ENCODE assay signal across 10 cellular contexts in genomic region chr3:32877598-32877997, GRCh38. TPM values are rescaled to one million over a fixed set of nuclear protein-coding genes. Genes with fewer than 3 reads are reported as not detected.
"Had no signal": no experiment of that assay in that cellular context is flagged by ENCODE, and none has a peak within 500 bp of the region (broad histone marks: within the 10 kb centered on the region; RNA-seq: fewer than 3 reads in every experiment).

No MANE protein-coding gene starts in this region.

- H3K9ac ChIP-seq: GM23248 had no signal

- H3K4me3 ChIP-seq: GM23248, HAP-1, K562 had no signal

- H3K27ac Mint-ChIP-seq: HFFc6 had no signal

- H2AFZ ChIP-seq: GM23248 had no signal

- H3K27ac ChIP-seq: GM23248, HL-60 had no signal

- H3K4me3 Mint-ChIP-seq: HFFc6 had no signal

- ATAC-seq: HCT116, K562 had no signal

- DNase-seq: GM23248, HFFc6, IMR-90 had no signal

- H3K9me3 Mint-ChIP-seq: HFFc6 had no signal

- FAIRE-seq: H1, H54, K562 had no signal

- H3K9me3 ChIP-seq: HAP-1 had no signal

RNA-seq across cellular contexts. Expression of gene TRIM71, which starts 59.8 kb away (rescaled TPM):
- total RNA-seq: HFFc6, HT1080, IMR-90 had no signal
- polyA plus RNA-seq: IMR-90 had no signal
